In the genomic region with DNA sequence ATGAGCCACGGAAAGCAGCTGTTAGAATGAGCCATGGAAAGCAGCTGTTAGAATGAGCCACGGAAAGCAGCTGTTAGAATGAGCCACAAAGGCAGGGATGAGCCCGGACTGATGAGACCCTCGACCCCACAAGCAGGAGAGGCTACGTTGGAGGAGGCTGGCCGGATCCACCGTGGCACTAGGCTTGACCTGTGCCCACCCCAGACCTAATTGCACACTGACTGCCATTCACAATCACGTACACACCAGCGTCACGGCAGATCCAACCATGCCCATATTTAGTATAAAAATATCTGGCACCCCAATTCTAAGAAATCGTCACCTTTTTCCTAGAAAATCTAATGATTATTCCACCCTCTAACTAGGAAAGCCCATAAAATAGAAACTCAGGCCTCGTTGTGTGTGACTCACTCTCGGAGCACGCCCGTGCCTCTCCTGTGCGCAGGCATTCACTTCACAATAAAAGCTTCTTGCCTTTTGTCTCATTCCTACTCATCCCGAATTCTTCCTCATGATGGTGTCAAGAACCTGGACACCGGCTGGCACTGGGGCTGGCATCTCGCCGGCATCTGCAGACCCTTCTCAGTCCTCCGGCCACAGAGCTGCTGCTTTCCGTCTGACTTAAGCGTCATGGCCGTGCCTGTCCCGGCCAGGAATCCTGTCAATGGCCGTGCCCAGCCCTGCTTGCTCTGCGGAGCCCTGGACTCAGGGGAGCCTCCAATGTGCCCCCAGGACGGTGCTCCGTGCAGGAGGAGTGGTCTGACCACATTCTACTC, we compare ENCODE assay signal across 9 cellular contexts. TPM values are rescaled to one million over a fixed set of nuclear protein-coding genes. Genes with fewer than 3 reads are reported as not detected.
DNase-seq lines count a peak whose midpoint lies in the region; ATAC-seq and TF ChIP-seq lines count a peak whose summit lies in the region.
"Had no signal": no experiment of that assay in that cellular context is flagged by ENCODE, and none has a peak within 500 bp of the region (broad histone marks: within the 10 kb centered on the region; RNA-seq: fewer than 3 reads in every experiment).

No MANE protein-coding gene starts in this region.

- POLR2A ChIA-PET in RWPE1 (lab: Yijun Ruan, JAX; ENCODE audit: low non-redundant PET): no interaction called here

- no peak for TF ChIP-seq CTCF in RWPE1 (conservative IDR thresholded peaks at IDR 0.05; ENCODE audit: low read depth)
- TF ChIP-seq CTCF in fibroblast of the aortic adventitia (IDR thresholded peaks at IDR 0.05; ENCODE audit: insufficient read depth, low read length): no peak
- no peak for TF ChIP-seq CTCF in sigmoid colon (IDR thresholded peaks at IDR 0.05)

- no peaks in the 10 kb centered on the region for H3K9me3 ChIP-seq in sigmoid colon

- peak overlapping the region; percentile 92 for H3K27ac ChIP-seq in RWPE1
- peak overlapping the region; percentile 77 to 82 (median 79) for H3K27ac ChIP-seq in sigmoid colon

- peaks cover 2% of the 10 kb centered on the region for H3K36me3 Mint-ChIP-seq in activated naive CD4-positive, alpha-beta T cell treated with anti-CD3 and anti-CD28 coated beads, Interleukin-2, amount 10 ng/mL, durations not matched to agents 7 days and 5 days

- H3K4me1 Mint-ChIP-seq in activated naive CD4-positive, alpha-beta T cell treated with anti-CD3 and anti-CD28 coated beads, Interleukin-2, amount 10 ng/mL, durations not matched to agents 7 days and 5 days: peaks cover 23% of the 10 kb centered on the region

- H3K4me1 ChIP-seq in sigmoid colon: peaks cover 0 to 37% (median 32%) of the 10 kb centered on the region in 4 donors

- peaks cover 2% of the 10 kb centered on the region for H3K9me3 Mint-ChIP-seq in activated naive CD4-positive, alpha-beta T cell treated with anti-CD3 and anti-CD28 coated beads, Interleukin-2, amount 10 ng/mL, durations not matched to agents 7 days and 5 days

- no peak overlapping the region for H3K27ac Mint-ChIP-seq in activated naive CD4-positive, alpha-beta T cell treated with anti-CD3 and anti-CD28 coated beads, Interleukin-2, amount 10 ng/mL, durations not matched to agents 7 days and 5 days

- H3K27me3 Mint-ChIP-seq in activated naive CD4-positive, alpha-beta T cell treated with anti-CD3 and anti-CD28 coated beads, Interleukin-2, amount 10 ng/mL, durations not matched to agents 7 days and 5 days: peaks cover 46% of the 10 kb centered on the region

- peak; percentile 88 for DNase-seq in GM03348 (ENCODE audit: low spot score)
- DNase-seq in RWPE1 (ENCODE audit: low spot score): peak; percentile 88
- peak; percentile 71 for DNase-seq in fibroblast of the aortic adventitia (ENCODE audit: low read depth)
- DNase-seq in sigmoid colon: peak; percentile 85
- no peak for DNase-seq in amniotic stem cell (lab: John Stamatoyannopoulos, UW)
- DNase-seq in activated naive CD4-positive, alpha-beta T cell treated with anti-CD3 and anti-CD28 coated beads, Interleukin-2, amount 10 ng/mL, durations not matched to agents 7 days and 5 days: no peak

- CTCF ChIA-PET in RWPE1 (lab: Yijun Ruan, JAX): interaction anchor here (0.6 to 0.7 kb wide), 4 partner anchors 14 to 157 kb away, joined by 3 to 5 read pairs (median 3); no protein-coding TSS in a partner anchor
- CTCF ChIA-PET in activated naive CD4-positive, alpha-beta T cell treated with anti-CD3 and anti-CD28 coated beads, Interleukin-2, amount 10 ng/mL, durations not matched to agents 7 days and 5 days (lab: Charles Lee): interaction anchor here (0.7 to 1.3 kb wide), 2 partner anchors 18 to 96 kb away, joined by 3 read pairs; no protein-coding TSS in a partner anchor

- no peak for ATAC-seq in GM19463 (IDR thresholded peaks at IDR 0.05; ENCODE audit: unreplicated experiment)
- no peak for ATAC-seq in HG02798 (IDR thresholded peaks at IDR 0.05; ENCODE audit: poor library complexity, unreplicated experiment)

- peak overlapping the region; percentile 53 for H3K4me3 ChIP-seq in fibroblast of the aortic adventitia (ENCODE audit: low read depth, low read length)
- H3K4me3 ChIP-seq in sigmoid colon: peak overlapping the region; percentile 22 to 52 (median 42)

- H3K27me3 ChIP-seq in sigmoid colon: no peaks in the 10 kb centered on the region

- TF ChIP-seq POLR2A in sigmoid colon (IDR thresholded peaks at IDR 0.05): no peak

- no peak for TF ChIP-seq EP300 in sigmoid colon (IDR thresholded peaks at IDR 0.05)

- H3K4me3 Mint-ChIP-seq in activated naive CD4-positive, alpha-beta T cell treated with anti-CD3 and anti-CD28 coated beads, Interleukin-2, amount 10 ng/mL, durations not matched to agents 7 days and 5 days: no peak overlapping the region

- intact Hi-C loops in sigmoid colon (cut with DNase I): loop anchor here (10.0 kb wide), 1 partner anchor 256 kb away; no protein-coding TSS in a partner anchor

- 9 to 43% methylated on average over 29 of the region's 29 CpGs for WGBS in sigmoid colon, 2 donors

- no peaks in the 10 kb centered on the region for H3K36me3 ChIP-seq in sigmoid colon

RNA-seq across cellular contexts. Expression of gene SECTM1, which starts 5.5 kb away (rescaled TPM):
- total RNA-seq in fibroblast of the aortic adventitia (ENCODE audit: low replicate concordance) (9.8 and 34.2 TPM in 2 replicates), sigmoid colon (10 to 100 TPM in 2 of 4 donors, 1 to 10 TPM in 2; 8.4 to 56.9 (median 10.5) TPM)
- 100 to 1,000 TPM in 1 of 3 donors, 10 to 100 TPM in 2; 64.3 to 105 (median 80.8) TPM for polyA plus RNA-seq in sigmoid colon

RNA-seq across cellular contexts. Expression of gene TEX19, which starts 20.0 kb away (rescaled TPM):
- total RNA-seq in fibroblast of the aortic adventitia (ENCODE audit: low replicate concordance) (not detected in 2 replicates), sigmoid colon (not detected)
- under 1 TPM in 1 of 3 donors, not detected in 2; 0.04 TPM for polyA plus RNA-seq in sigmoid colon
- total RNA-seq: temporal lobe had no signal

RNA-seq across cellular contexts. Expression of gene CD7, which starts 21.6 kb away (rescaled TPM):
- total RNA-seq in fibroblast of the aortic adventitia (ENCODE audit: low replicate concordance) (not detected in 2 replicates), sigmoid colon (1 to 10 TPM in 2 of 4 donors, not detected in 2; 2.8 to 4.3 TPM)
- polyA plus RNA-seq in sigmoid colon: 10 to 100 TPM in 1 of 3 donors, 1 to 10 TPM in 1, under 1 TPM in 1; 0.60 to 38.3 (median 4.6) TPM
- total RNA-seq: temporal lobe had no signal

RNA-seq across cellular contexts. Expression of gene UTS2R, which starts 32.5 kb away (rescaled TPM):
- total RNA-seq in fibroblast of the aortic adventitia (ENCODE audit: low replicate concordance): not detected in 2 replicates
- total RNA-seq in sigmoid colon: not detected
- polyA plus RNA-seq in sigmoid colon: not detected
- total RNA-seq: temporal lobe had no signal

Comparison
In these comparisons a context has a peak if more than half of its experiments do, and no peak if none do; other contexts are left out.
1. DNase-seq: peak in GM03348 (single experiment), RWPE1 (single experiment), fibroblast of the aortic adventitia (single experiment) and sigmoid colon (single experiment); none in amniotic stem cell (single experiment) and activated naive CD4-positive, alpha-beta T cell treated with anti-CD3 and anti-CD28 coated beads, Interleukin-2, amount 10 ng/mL, durations not matched to agents 7 days and 5 days (single experiment).